Comparison of ENCODE assay signal across 1 cellular context in the genomic region with DNA sequence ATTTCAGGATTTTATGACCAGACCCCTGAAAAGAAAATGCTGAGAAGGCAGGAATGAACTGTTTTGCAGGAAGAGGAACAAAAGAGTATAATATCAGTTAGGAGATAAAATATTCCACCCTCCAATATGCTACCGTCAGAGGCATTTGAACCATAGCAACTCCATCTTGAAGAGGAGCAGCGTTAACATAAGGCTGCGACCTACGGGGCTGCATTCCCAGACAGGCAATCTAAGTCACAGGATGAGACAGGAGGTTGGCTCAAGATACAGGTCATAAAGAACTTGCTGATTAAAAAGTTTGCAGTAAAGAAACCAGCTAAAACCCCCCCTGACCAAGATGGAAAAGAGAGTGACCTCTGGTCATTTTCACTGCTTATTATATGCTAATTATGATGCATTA.
TF ChIP-seq lines count a peak whose summit lies in the region.

No MANE protein-coding gene starts in this region.

TF ChIP-seq in A549, 52 proteins besides CTCF, POLR2A, EP300 and RAD21:
- peak; percentile 26 for TF ChIP-seq MAFK (IDR thresholded peaks at IDR 0.05; ENCODE audit: partially characterized antibody)
- TF ChIP-seq KDM5A (IDR thresholded peaks at IDR 0.05): no peak
- TF ChIP-seq SREBF2 (IDR thresholded peaks at IDR 0.05): no peak
- TF ChIP-seq CHD2 (IDR thresholded peaks at IDR 0.05; ENCODE audit: low read length, partially characterized antibody): no peak
- no peak for TF ChIP-seq PBX3 (IDR thresholded peaks at IDR 0.05)
TF ChIP-seq in A549: peak in this region for 1.
